In the genomic region with DNA sequence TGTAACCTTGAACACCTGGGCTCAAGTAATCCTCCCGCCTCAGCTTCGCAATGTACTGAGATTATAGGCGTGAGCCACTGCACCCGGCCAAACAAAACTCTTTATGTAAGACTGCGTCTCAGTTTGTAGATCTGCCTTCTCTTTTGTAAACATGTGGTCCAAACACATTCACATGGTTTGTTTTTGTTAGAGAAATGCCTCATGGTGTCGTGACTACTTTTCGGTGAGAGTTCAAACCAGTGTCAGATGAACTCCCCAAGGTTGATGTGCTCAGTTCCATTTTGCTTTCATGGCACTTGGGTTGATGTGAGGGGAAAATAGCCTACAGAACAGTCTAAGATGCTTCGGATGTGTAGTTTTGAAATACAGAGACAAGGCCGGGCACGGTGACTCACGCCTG, we compare ENCODE assay signal across 28 cellular contexts.
"Had no signal": no experiment of that assay in that cellular context is flagged by ENCODE, and none has a peak within 500 bp of the region (broad histone marks: within the 10 kb centered on the region; RNA-seq: fewer than 3 reads in every experiment).

No MANE protein-coding gene starts in this region.

- H3K27ac Mint-ChIP-seq: activated CD4-positive, alpha-beta memory T cell treated with anti-CD3 and anti-CD28 coated beads for 36 hours; activated CD4-positive, alpha-beta T cell treated with anti-CD3 and anti-CD28 coated beads, Interleukin-2, amount 10 ng/mL, durations not matched to agents 24 days and 14 days; activated T-helper 1 cell treated with anti-CD3 and anti-CD28 coated beads, Interleukin-12 subunit alpha, Interleukin-12 subunit beta, Interleukin-2, Interleukin-4 antibody, amounts not matched to agents 30 ng/mL and 10 ng/mL and 1 ng/mL, durations not matched to agents 14 hours and 24 hours and 36 hours; dendritic cell treated with granulocyte-macrophage colony-stimulating factor and Interleukin-4, amounts not matched to agents 40 ng/mL and 50 ng/mL, for 4 days; nephron progenitor cell; stimulated activated naive B cell treated with anti-CD40 and anti-IgM and Interleukin-4, amounts not matched to agents 10 μg/mL and 1 μg/mL and 100 μg/mL, for 72 hours had no signal

- H3K36me3 Mint-ChIP-seq: activated CD4-positive, alpha-beta memory T cell treated with anti-CD3 and anti-CD28 coated beads for 36 hours; stimulated activated naive B cell treated with anti-CD40 and anti-IgM and Interleukin-4, amounts not matched to agents 10 μg/mL and 1 μg/mL and 100 μg/mL, for 72 hours had no signal

- H3K4me1 ChIP-seq: breast epithelium had no signal

- H3K36me3 ChIP-seq: breast epithelium, heart right ventricle, left lung, lower lobe of right lung, neutrophil, sigmoid colon, thoracic aorta, uterus, WERI-Rb-1 had no signal

- H3K4me1 Mint-ChIP-seq: activated CD4-positive, alpha-beta T cell treated with anti-CD3 and anti-CD28 coated beads, Interleukin-2, amount 10 ng/mL, durations not matched to agents 24 days and 14 days; stimulated activated naive B cell treated with anti-CD40 and anti-IgM and Interleukin-4, amounts not matched to agents 10 μg/mL and 1 μg/mL and 100 μg/mL, for 72 hours had no signal

- H3K9me3 Mint-ChIP-seq: activated CD4-positive, alpha-beta memory T cell treated with anti-CD3 and anti-CD28 coated beads for 36 hours; activated CD4-positive, alpha-beta T cell treated with anti-CD3 and anti-CD28 coated beads, Interleukin-2, amount 10 ng/mL, durations not matched to agents 24 days and 14 days; activated T-helper 1 cell treated with anti-CD3 and anti-CD28 coated beads, Interleukin-12 subunit alpha, Interleukin-12 subunit beta, Interleukin-2, Interleukin-4 antibody, amounts not matched to agents 30 ng/mL and 10 ng/mL and 1 ng/mL, durations not matched to agents 14 hours and 24 hours and 36 hours; nephron progenitor cell had no signal

- H3K27ac ChIP-seq: heart right ventricle, left lung, lower lobe of right lung, neutrophil, sigmoid colon, thoracic aorta, uterus, WERI-Rb-1 had no signal

- H3K27me3 ChIP-seq: breast epithelium, heart right ventricle, left lung, neutrophil, sigmoid colon, uterus had no signal

- H3K4me3 Mint-ChIP-seq: activated CD4-positive, alpha-beta memory T cell treated with anti-CD3 and anti-CD28 coated beads for 36 hours; activated CD4-positive, alpha-beta T cell treated with anti-CD3 and anti-CD28 coated beads, Interleukin-2, amount 10 ng/mL, durations not matched to agents 24 days and 14 days; activated T-helper 1 cell treated with anti-CD3 and anti-CD28 coated beads, Interleukin-12 subunit alpha, Interleukin-12 subunit beta, Interleukin-2, Interleukin-4 antibody, amounts not matched to agents 30 ng/mL and 10 ng/mL and 1 ng/mL, durations not matched to agents 14 hours and 24 hours and 36 hours; dendritic cell treated with granulocyte-macrophage colony-stimulating factor and Interleukin-4, amounts not matched to agents 40 ng/mL and 50 ng/mL, for 4 days; nephron progenitor cell; stimulated activated naive B cell treated with anti-CD40 and anti-IgM and Interleukin-4, amounts not matched to agents 10 μg/mL and 1 μg/mL and 100 μg/mL, for 72 hours had no signal

- H3K27me3 Mint-ChIP-seq: activated CD4-positive, alpha-beta T cell treated with anti-CD3 and anti-CD28 coated beads, Interleukin-2, amount 10 ng/mL, durations not matched to agents 24 days and 14 days; dendritic cell treated with granulocyte-macrophage colony-stimulating factor and Interleukin-4, amounts not matched to agents 40 ng/mL and 50 ng/mL, for 4 days; progenitor cell of endocrine pancreas; stimulated activated naive B cell treated with anti-CD40 and anti-IgM and Interleukin-4, amounts not matched to agents 10 μg/mL and 1 μg/mL and 100 μg/mL, for 72 hours had no signal

- H3K9me3 ChIP-seq: breast epithelium, heart right ventricle, left lung, lower lobe of right lung, mucosa of descending colon, neutrophil, sigmoid colon, thoracic aorta, uterus had no signal

- DNase-seq: activated CD4-positive, alpha-beta memory T cell treated with anti-CD3 and anti-CD28 coated beads for 36 hours; activated CD4-positive, alpha-beta T cell treated with anti-CD3 and anti-CD28 coated beads, Interleukin-2, amount 10 ng/mL, durations not matched to agents 24 days and 14 days; activated CD8-positive, alpha-beta memory T cell treated with anti-CD3 and anti-CD28 coated beads, Interleukin-2, amount 50 U/mL, for 4 hours; activated effector memory CD4-positive, alpha-beta T cell treated with anti-CD3 and anti-CD28 coated beads, Interleukin-2, amount 50 U/mL, for 16 hours; activated naive CD4-positive, alpha-beta T cell treated with anti-CD3 and anti-CD28 coated beads, Interleukin-2, amount 50 U/mL, for 16 hours; activated T-cell treated with anti-CD3 and anti-CD28 coated beads, Interleukin-2, amount 50 U/mL, for 1 hour; amniotic stem cell; central memory CD4-positive, alpha-beta T cell; foreskin fibroblast; heart right ventricle; left lung; lower lobe of right lung; mucosa of descending colon; nephron progenitor cell; sigmoid colon; small intestine; stimulated activated CD4-positive, alpha-beta T cell treated with anti-CD3 and anti-CD28 coated beads, Interleukin-1b, Interleukin-23, amount 100 ng/mL, for 48 hours; stimulated activated naive B cell treated with anti-CD40 and anti-IgM and Interleukin-4, amounts not matched to agents 10 μg/mL and 1 μg/mL and 100 μg/mL, for 72 hours; trophoblast cell; uterus; WERI-Rb-1 had no signal

- H3K4me3 ChIP-seq: breast epithelium, heart right ventricle, left lung, lower lobe of right lung, mucosa of descending colon, sigmoid colon, thoracic aorta, uterus had no signal

- ATAC-seq: activated CD4-positive, CD25-positive, alpha-beta regulatory T cell treated with anti-CD3 and anti-CD28 coated beads, Interleukin-2, amount 50 U/mL, for 24 hours; heart right ventricle; left lung; lower lobe of right lung; mucosa of descending colon; stimulated activated naive B cell treated with anti-CD40 and anti-IgM and Interleukin-4, amounts not matched to agents 10 μg/mL and 1 μg/mL and 100 μg/mL, for 72 hours had no signal
